In the genomic region with DNA sequence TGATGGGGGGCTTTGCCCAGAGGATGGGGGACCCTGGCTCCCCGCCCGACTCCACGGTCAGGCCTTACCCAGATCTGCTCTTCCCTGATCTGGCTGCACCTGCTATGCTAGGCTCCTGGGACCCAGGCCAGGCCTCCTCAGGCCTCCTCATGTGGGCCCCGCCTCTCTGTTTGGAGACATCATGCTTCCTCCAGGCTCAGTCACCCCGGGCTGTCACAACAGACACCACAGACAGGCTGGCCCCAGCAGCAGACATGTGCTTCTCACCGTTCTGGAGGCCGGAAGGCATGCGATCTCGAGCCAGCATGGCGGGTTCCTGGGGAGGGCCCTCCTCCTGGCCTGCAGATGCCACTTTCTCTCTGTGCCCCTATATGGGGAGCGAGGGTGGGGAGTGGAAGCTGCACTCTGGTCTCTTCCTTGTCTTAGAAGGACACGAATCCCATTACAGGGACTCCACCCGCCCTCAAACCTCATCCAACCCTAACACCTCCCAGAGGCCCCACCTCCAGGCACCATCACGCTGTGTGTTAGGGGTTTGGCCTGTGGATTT, we compare ENCODE assay signal across 1 cellular context.
TF ChIP-seq lines count a peak whose summit lies in the region.

No MANE protein-coding gene starts in this region.

TF ChIP-seq in SK-N-SH treated with all-trans-retinoic acid at 6 μM for 48 hours, 23 proteins besides CTCF, POLR2A, EP300 and RAD21 (continued from another document):
- TF ChIP-seq, protein P1, sequence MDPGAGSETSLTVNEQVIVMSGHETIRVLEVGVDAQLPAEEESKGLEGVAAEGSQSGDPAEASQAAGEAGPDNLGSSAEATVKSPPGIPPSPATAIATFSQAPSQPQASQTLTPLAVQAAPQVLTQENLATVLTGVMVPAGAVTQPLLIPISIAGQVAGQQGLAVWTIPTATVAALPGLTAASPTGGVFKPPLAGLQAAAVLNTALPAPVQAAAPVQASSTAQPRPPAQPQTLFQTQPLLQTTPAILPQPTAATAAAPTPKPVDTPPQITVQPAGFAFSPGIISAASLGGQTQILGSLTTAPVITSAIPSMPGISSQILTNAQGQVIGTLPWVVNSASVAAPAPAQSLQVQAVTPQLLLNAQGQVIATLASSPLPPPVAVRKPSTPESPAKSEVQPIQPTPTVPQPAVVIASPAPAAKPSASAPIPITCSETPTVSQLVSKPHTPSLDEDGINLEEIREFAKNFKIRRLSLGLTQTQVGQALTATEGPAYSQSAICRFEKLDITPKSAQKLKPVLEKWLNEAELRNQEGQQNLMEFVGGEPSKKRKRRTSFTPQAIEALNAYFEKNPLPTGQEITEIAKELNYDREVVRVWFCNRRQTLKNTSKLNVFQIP (CRISPR knock-in tag; IDR thresholded peaks at IDR 0.05; ENCODE audit: borderline replicate concordance, low read depth), result no peak
- TF ChIP-seq ESRRG (CRISPR knock-in tag; IDR thresholded peaks at IDR 0.05) (no peak), ARNTL (CRISPR knock-in tag; IDR thresholded peaks at IDR 0.05; ENCODE audit: borderline replicate concordance, low read depth) (no peak)
- TF ChIP-seq, protein P2, sequence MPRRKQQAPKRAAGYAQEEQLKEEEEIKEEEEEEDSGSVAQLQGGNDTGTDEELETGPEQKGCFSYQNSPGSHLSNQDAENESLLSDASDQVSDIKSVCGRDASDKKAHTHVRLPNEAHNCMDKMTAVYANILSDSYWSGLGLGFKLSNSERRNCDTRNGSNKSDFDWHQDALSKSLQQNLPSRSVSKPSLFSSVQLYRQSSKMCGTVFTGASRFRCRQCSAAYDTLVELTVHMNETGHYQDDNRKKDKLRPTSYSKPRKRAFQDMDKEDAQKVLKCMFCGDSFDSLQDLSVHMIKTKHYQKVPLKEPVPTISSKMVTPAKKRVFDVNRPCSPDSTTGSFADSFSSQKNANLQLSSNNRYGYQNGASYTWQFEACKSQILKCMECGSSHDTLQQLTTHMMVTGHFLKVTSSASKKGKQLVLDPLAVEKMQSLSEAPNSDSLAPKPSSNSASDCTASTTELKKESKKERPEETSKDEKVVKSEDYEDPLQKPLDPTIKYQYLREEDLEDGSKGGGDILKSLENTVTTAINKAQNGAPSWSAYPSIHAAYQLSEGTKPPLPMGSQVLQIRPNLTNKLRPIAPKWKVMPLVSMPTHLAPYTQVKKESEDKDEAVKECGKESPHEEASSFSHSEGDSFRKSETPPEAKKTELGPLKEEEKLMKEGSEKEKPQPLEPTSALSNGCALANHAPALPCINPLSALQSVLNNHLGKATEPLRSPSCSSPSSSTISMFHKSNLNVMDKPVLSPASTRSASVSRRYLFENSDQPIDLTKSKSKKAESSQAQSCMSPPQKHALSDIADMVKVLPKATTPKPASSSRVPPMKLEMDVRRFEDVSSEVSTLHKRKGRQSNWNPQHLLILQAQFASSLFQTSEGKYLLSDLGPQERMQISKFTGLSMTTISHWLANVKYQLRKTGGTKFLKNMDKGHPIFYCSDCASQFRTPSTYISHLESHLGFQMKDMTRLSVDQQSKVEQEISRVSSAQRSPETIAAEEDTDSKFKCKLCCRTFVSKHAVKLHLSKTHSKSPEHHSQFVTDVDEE (CRISPR knock-in tag; IDR thresholded peaks at IDR 0.05), result no peak
